In the genomic region with DNA sequence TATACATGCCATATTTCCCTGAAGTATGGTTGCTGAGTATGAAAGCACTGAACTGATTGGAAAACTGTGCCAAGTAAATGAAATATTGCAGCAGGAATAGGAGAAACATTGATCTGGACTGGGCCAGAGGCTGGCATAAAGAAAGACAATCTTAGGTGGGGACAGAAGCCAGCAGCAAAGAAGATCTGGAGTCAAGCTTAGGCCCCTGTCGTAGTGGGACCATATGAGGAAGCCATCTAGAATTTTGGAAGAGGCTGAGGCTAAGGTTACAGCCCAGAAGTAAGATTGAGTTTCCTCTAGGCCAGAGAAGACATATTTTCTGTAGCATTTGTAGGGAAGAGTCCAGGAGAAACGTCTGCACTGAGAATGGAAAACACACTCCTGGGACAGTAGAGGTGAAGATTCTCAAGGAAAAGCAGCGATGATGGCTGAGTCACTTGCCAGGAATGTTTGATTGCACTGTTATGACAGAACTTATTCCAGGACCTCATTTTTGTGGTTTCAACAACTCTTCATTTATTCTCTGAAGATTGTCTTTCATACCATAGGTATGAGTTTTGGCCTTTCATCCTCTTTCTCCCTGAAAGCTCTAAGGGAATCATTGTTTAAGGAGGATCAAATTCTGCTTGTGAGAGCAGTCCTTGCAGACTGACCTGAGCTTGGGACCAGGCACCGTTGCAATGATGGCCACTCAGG, we compare ENCODE assay signal across 15 cellular contexts.
A peak's percentile ranks its signal among the peaks of the same experiment; 100 is the strongest.
DNase-seq lines count a peak whose midpoint lies in the region; ATAC-seq lines count a peak whose summit lies in the region.
"Had no signal": no experiment of that assay in that cellular context is flagged by ENCODE, and none has a peak within 500 bp of the region (broad histone marks: within the 10 kb centered on the region; RNA-seq: fewer than 3 reads in every experiment).

No MANE protein-coding gene starts in this region.

- intact Hi-C loops in Right ventricle myocardium superior (cut with DNase I) = no loop called here

- ATAC-seq in Right ventricle myocardium superior (ENCODE audit: poor library complexity) = no peak

- DNase-seq in A172 (ENCODE audit: low spot score) (peak; percentile 94), HPDE6-E6E7 (ENCODE audit: extremely low spot score) (peak; percentile 36), amniotic stem cell (lab: John Stamatoyannopoulos, UW) (peak; percentile 6), hepatic stellate cell (ENCODE audit: low spot score) (peak; percentile 6), Right ventricle myocardium superior (no peak), UCSD-AML1 (lab: John Stamatoyannopoulos, UW; ENCODE audit: unreplicated experiment) (no peak)
- no peak for DNase-seq in stimulated activated naive CD4-positive, alpha-beta T cell treated with Interleukin-2 at 50 U/mL for 16 hours (lab: John Stamatoyannopoulos, UW)
- no peak for DNase-seq in stimulated activated CD4-positive, alpha-beta T cell treated with anti-CD3 and anti-CD28 coated beads, Interleukin-2, amount 100 ng/mL, for 48 hours
- DNase-seq: activated CD4-positive, alpha-beta T cell treated with anti-CD3 and anti-CD28 coated beads for 4 hours; activated naive CD8-positive, alpha-beta T cell treated with anti-CD3 and anti-CD28 coated beads, Interleukin-2, amount 10 ng/mL, durations not matched to agents 7 days and 5 days; GDM1; Kasumi-1; NCI-H510A treated with DMSO at 0.1 percent for 48 hours; SHP77 treated with DMSO at 0.1 percent for 48 hours; stimulated activated CD4-positive, alpha-beta T cell treated with anti-CD3 and anti-CD28 coated beads, Interleukin-12 subunit alpha, Interleukin-12 subunit beta, amount 100 ng/mL, for 4 hours had no signal

Comparison
In these comparisons a context has a peak if more than half of its experiments do, and no peak if none do; other contexts are left out.
1. DNase-seq: peak in A172 (single experiment), HPDE6-E6E7 (single experiment), amniotic stem cell (single experiment) and hepatic stellate cell (single experiment); none in stimulated activated naive CD4-positive, alpha-beta T cell treated with Interleukin-2 at 50 U/mL for 16 hours (single experiment), stimulated activated CD4-positive, alpha-beta T cell treated with anti-CD3 and anti-CD28 coated beads, Interleukin-2, amount 100 ng/mL, for 48 hours (0 of 2), Right ventricle myocardium superior (single experiment) and UCSD-AML1 (single experiment).